2 cellular contexts compared by ENCODE assay signal in the genomic region with DNA sequence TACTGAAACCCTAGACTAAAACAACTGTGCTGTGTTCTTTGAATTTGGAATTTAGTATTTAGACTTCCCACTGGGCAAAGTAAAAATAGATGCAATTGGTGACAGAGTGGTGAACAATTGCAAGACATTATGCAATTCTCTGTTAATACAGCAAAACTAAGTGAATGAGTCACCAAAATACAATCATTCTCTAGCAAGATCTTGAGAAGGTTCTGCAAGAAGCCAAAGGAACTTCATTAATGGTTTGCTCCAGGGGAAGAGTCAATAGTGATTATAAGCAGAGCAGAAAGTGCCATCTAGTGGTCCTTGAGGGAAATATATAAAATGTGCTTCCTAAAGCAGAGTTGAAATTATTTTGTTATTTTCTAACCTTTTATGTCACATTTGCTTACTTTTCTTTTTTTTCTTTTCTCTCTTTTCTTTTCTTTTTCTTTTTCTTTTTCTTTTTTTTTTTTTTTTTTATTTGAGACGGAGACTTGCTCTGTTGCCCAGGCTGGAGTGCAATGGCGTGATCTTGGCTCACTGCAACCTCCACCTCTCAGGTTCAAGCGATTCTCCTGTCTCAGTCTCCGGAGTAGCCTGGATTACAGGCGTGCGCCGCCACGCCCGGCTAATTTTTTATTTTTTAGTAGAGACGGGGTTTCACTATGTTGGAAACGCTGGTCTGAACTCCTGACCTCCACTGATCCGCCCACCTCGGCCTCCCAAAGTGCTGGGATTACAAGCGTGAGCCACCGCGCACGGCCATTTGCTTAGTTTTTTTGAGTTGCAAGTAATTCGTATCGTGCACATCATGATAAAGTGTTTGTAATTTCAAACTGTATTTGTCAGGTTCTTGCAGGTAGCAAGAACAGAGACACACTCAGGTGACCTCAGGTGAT.
TF ChIP-seq lines count a peak whose summit lies in the region.

No MANE protein-coding gene starts in this region.

TF ChIP-seq in SK-N-SH, 30 proteins besides CTCF, POLR2A, EP300 and RAD21 (continued from another document):
- TF ChIP-seq, protein P1, sequence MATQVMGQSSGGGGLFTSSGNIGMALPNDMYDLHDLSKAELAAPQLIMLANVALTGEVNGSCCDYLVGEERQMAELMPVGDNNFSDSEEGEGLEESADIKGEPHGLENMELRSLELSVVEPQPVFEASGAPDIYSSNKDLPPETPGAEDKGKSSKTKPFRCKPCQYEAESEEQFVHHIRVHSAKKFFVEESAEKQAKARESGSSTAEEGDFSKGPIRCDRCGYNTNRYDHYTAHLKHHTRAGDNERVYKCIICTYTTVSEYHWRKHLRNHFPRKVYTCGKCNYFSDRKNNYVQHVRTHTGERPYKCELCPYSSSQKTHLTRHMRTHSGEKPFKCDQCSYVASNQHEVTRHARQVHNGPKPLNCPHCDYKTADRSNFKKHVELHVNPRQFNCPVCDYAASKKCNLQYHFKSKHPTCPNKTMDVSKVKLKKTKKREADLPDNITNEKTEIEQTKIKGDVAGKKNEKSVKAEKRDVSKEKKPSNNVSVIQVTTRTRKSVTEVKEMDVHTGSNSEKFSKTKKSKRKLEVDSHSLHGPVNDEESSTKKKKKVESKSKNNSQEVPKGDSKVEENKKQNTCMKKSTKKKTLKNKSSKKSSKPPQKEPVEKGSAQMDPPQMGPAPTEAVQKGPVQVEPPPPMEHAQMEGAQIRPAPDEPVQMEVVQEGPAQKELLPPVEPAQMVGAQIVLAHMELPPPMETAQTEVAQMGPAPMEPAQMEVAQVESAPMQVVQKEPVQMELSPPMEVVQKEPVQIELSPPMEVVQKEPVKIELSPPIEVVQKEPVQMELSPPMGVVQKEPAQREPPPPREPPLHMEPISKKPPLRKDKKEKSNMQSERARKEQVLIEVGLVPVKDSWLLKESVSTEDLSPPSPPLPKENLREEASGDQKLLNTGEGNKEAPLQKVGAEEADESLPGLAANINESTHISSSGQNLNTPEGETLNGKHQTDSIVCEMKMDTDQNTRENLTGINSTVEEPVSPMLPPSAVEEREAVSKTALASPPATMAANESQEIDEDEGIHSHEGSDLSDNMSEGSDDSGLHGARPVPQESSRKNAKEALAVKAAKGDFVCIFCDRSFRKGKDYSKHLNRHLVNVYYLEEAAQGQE (IDR thresholded peaks at IDR 0.05; ENCODE audit: low read depth, low read length): no peak
- TF ChIP-seq FOSL2 (IDR thresholded peaks at IDR 0.05; ENCODE audit: borderline replicate concordance, low read depth) (peak; percentile 29; the same call in 1 of the 2 replicates), JUND (IDR thresholded peaks at IDR 0.05) (peak; percentile 30), ELF1 (IDR thresholded peaks at IDR 0.05) (no peak), YY1 (IDR thresholded peaks at IDR 0.05; ENCODE audit: low read depth) (no peak), SMC3 (IDR thresholded peaks at IDR 0.05; ENCODE audit: low read depth, low read length) (peak; percentile 67)
- TF ChIP-seq, protein P2, sequence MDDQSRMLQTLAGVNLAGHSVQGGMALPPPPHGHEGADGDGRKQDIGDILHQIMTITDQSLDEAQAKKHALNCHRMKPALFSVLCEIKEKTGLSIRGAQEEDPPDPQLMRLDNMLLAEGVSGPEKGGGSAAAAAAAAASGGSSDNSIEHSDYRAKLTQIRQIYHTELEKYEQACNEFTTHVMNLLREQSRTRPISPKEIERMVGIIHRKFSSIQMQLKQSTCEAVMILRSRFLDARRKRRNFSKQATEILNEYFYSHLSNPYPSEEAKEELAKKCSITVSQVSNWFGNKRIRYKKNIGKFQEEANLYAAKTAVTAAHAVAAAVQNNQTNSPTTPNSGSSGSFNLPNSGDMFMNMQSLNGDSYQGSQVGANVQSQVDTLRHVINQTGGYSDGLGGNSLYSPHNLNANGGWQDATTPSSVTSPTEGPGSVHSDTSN (IDR thresholded peaks at IDR 0.05): no peak

TF ChIP-seq in neural cell, 6 proteins besides CTCF, POLR2A, EP300 and RAD21 (continued from another document):
- TF ChIP-seq MXI1 (conservative IDR thresholded peaks at IDR 0.05; ENCODE audit: poor library complexity, severe bottlenecking): no peak
- no peak for TF ChIP-seq TAF1 (IDR thresholded peaks at IDR 0.05; ENCODE audit: low read depth)
- TF ChIP-seq SMC3 (conservative IDR thresholded peaks at IDR 0.05; ENCODE audit: poor library complexity): peak; percentile 81
TF ChIP-seq in neural cell: peak in this region for 1.
